1 cellular context compared by ENCODE assay signal in the genomic region with DNA sequence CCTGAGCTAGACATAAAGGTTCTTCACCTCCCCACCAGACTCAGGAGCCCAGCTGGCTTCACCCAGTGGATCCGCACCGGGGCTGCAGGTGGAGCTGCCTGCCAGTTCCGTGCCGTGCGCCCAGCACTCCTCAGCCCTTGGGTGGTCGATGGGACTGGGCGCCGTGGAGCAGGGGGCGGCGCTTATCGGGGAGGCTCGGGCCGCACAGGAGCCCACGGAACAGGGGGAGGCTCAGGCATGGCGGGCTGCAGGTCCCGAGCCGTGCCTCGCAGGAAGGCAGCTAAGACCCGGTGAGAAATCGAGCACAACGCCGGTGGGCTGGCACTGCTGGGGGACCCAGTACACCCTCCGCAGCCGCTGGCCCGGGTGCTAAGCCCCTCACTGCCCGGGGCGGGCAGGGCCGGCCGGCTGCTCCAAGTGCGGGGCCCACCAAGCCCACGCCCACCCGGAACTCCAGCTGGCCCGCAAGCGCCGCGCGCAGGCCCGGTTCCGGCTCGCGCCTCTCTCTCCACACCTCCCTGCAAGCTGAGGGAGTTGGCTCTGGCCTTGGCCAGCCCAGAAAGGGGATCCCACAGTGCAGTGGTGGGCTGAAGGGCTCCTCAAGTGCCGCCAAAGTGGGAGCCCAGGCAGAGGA. TPM values are rescaled to one million over a fixed set of nuclear protein-coding genes. Genes with fewer than 3 reads are reported as not detected.
"Had no signal": no experiment of that assay in that cellular context is flagged by ENCODE, and none has a peak within 500 bp of the region (broad histone marks: within the 10 kb centered on the region; RNA-seq: fewer than 3 reads in every experiment).

No MANE protein-coding gene starts in this region.

RNA-seq across cellular contexts. Expression of gene CYP2J2, which starts 43.1 kb away (rescaled TPM):
- total RNA-seq: dermis blood vessel endothelial cell had no signal
